ENCODE assay signal across 12 cellular contexts in genomic region chr21:45551816-45552695, GRCh38. TPM values are rescaled to one million over a fixed set of nuclear protein-coding genes. Genes with fewer than 3 reads are reported as not detected.
DNase-seq lines count a peak whose midpoint lies in the region; ATAC-seq, FAIRE-seq and TF ChIP-seq lines count a peak whose summit lies in the region.
"Had no signal": no experiment of that assay in that cellular context is flagged by ENCODE, and none has a peak within 500 bp of the region (broad histone marks: within the 10 kb centered on the region; RNA-seq: fewer than 3 reads in every experiment).

No MANE protein-coding gene starts in this region.

- peaks cover 57% of the 10 kb centered on the region for H3K4me1 ChIP-seq in HepG2 (ENCODE audit: insufficient read depth, low read length)

- H3K36me3 ChIP-seq in HepG2 (replicated peaks in 1 of 2; ENCODE audit: control insufficient read depth in 1 of 2, insufficient read depth in 2 of 2, low read length in 2 of 2) = no peaks in the 10 kb centered on the region

- peak overlapping the region; percentile 99 for H3K27ac Mint-ChIP-seq in T-helper 1 cell treated with Interleukin-12 subunit alpha and Interleukin-12 subunit beta and Interleukin-4 antibody, amounts not matched to agents 30 μg/mL and 1 μg/mL, for 36 hours
- peak overlapping the region; percentile 98 for H3K27ac Mint-ChIP-seq in activated CD4-positive, alpha-beta memory T cell treated with anti-CD3 and anti-CD28 coated beads for 36 hours

- H2AFZ ChIP-seq in HepG2 (ENCODE audit: low read length) = no peak overlapping the region

- peak overlapping the region; percentile 81 for H3K4me3 Mint-ChIP-seq in T-helper 1 cell treated with Interleukin-12 subunit alpha and Interleukin-12 subunit beta and Interleukin-4 antibody, amounts not matched to agents 30 μg/mL and 1 μg/mL, for 36 hours
- peak overlapping the region; percentile 60 for H3K4me3 Mint-ChIP-seq in activated CD4-positive, alpha-beta memory T cell treated with anti-CD3 and anti-CD28 coated beads for 36 hours

- H3K79me2 ChIP-seq in HepG2 (ENCODE audit: insufficient read depth, low read length) = no peaks in the 10 kb centered on the region

- no peaks in the 10 kb centered on the region for H4K20me1 ChIP-seq in HepG2 (ENCODE audit: insufficient read depth, low read length)

- TF ChIP-seq CTCF in HepG2 (CRISPR knock-in tag; IDR thresholded peaks at IDR 0.05) = 0 out of 2 replicates have a peak, but pooled peaks have one; percentile 15

- peaks cover 6 to 46% of the 10 kb centered on the region in 2 experiments for H3K27me3 ChIP-seq in HepG2 (ENCODE audit: control insufficient read depth in 1 of 2, insufficient read depth in 2 of 2, low read length in 2 of 2)

- peaks cover 44% of the 10 kb centered on the region for H3K4me1 Mint-ChIP-seq in T-helper 1 cell treated with Interleukin-12 subunit alpha and Interleukin-12 subunit beta and Interleukin-4 antibody, amounts not matched to agents 30 μg/mL and 1 μg/mL, for 36 hours (ENCODE audit: low read depth)
- H3K4me1 Mint-ChIP-seq in activated CD4-positive, alpha-beta memory T cell treated with anti-CD3 and anti-CD28 coated beads for 36 hours (ENCODE audit: low read depth) = peaks cover 36% of the 10 kb centered on the region

- H3K4me2 ChIP-seq in HepG2 (ENCODE audit: low read depth, low read length) = no peak overlapping the region

- POLR2A ChIA-PET in activated CD4-positive, alpha-beta memory T cell treated with anti-CD3 and anti-CD28 coated beads for 36 hours (lab: Charles Lee) = interaction anchor here (0.6 to 2.1 kb wide), 2 partner anchors 41 to 147 kb away, joined by 3 to 12 read pairs; no protein-coding TSS in a partner anchor
- POLR2A ChIA-PET in HepG2 (lab: Yijun Ruan, JAX) = no interaction called here

- H3K4me3 ChIP-seq in HepG2 (replicated peaks in 1 of 3; ENCODE audit: insufficient read depth in 1 of 3, low read depth in 2 of 3, low read length in 3 of 3) = peak overlapping the region in 1 of 3 experiments; percentile 39; a peak in 1 of 6 replicates

- TF ChIP-seq EP300 in HepG2 (IDR thresholded peaks at IDR 0.05; ENCODE audit: low read depth in 2 of 2, low read length in 2 of 2) = no peak
- TF ChIP-seq EP300 in HepG2 (CRISPR knock-in tag; IDR thresholded peaks at IDR 0.05; ENCODE audit: borderline replicate concordance) = no peak

- no peak overlapping the region for H3K9ac ChIP-seq in HepG2 (ENCODE audit: insufficient read depth, low read depth, low read length)

- no TSS peak for BruUV-seq in HepG2 (replicated peaks; lab: Mats Ljungman, UMichigan)

- no peaks in the 10 kb centered on the region for H3K9me3 ChIP-seq in HepG2 (ENCODE audit: low read length)

- H3K36me3 Mint-ChIP-seq in T-helper 1 cell treated with Interleukin-12 subunit alpha and Interleukin-12 subunit beta and Interleukin-4 antibody, amounts not matched to agents 30 μg/mL and 1 μg/mL, for 36 hours (ENCODE audit: low read depth) = no peaks in the 10 kb centered on the region
- H3K36me3 Mint-ChIP-seq in activated CD4-positive, alpha-beta memory T cell treated with anti-CD3 and anti-CD28 coated beads for 36 hours = no peaks in the 10 kb centered on the region

- in situ Hi-C loops in HepG2 (cut with HindIII; ENCODE audit: extremely low pct_ligation_motif_present, low pct_unique_long_range_greater_than_20kb) = no loop called here

- DNase-seq in T-helper 1 cell = no peak
- DNase-seq in activated CD4-positive, alpha-beta memory T cell treated with anti-CD3 and anti-CD28 coated beads for 36 hours = peak; percentile 32
- no peak for DNase-seq in HepG2 (ENCODE audit: low spot score)
- no peak for DNase-seq in stimulated activated naive CD8-positive, alpha-beta T cell treated with anti-CD3 and anti-CD28 coated beads, Interleukin-15, Interleukin-2, amounts not matched to agents 100 U/mL and 50 U/mL, for 24 hours
- no peak for DNase-seq in mucosa of gallbladder (ENCODE audit: low spot score)
- DNase-seq in hypothalamus (lab: John Stamatoyannopoulos, UW) = no peak
- DNase-seq: midbrain, NCI-H2107 had no signal

- TF ChIP-seq POLR2A in HepG2 (IDR thresholded peaks at IDR 0.05; ENCODE audit: insufficient read depth in 1 of 2, low read depth in 2 of 2, low read length in 2 of 2) = no peak

- no peak for FAIRE-seq in HepG2 (lab: Jason Lieb, UNC)
- FAIRE-seq: A204.1, colon had no signal

- intact Hi-C loops in activated CD4-positive, alpha-beta memory T cell treated with anti-CD3 and anti-CD28 coated beads for 36 hours (cut with micrococcal nuclease) = loop anchor here (1.0 to 5.0 kb wide), 8 partner anchors 9 to 625 kb away; partner anchors contain the start of gene PCBP3
- intact Hi-C loops in HepG2 (cut with micrococcal nuclease; ENCODE audit: unreplicated experiment) = no loop called here

- H3K27ac ChIP-seq in HepG2 (ENCODE audit: extremely low read length, insufficient read depth, low read length) = no peak overlapping the region

- H3K9me3 Mint-ChIP-seq in T-helper 1 cell treated with Interleukin-12 subunit alpha and Interleukin-12 subunit beta and Interleukin-4 antibody, amounts not matched to agents 30 μg/mL and 1 μg/mL, for 36 hours = no peaks in the 10 kb centered on the region
- H3K9me3 Mint-ChIP-seq in activated CD4-positive, alpha-beta memory T cell treated with anti-CD3 and anti-CD28 coated beads for 36 hours = no peaks in the 10 kb centered on the region

- TF ChIP-seq RAD21 in HepG2 (CRISPR knock-in tag; IDR thresholded peaks at IDR 0.05) = no peak

- no peak for ATAC-seq in HepG2
- peak; percentile 3 for ATAC-seq in stimulated activated naive CD8-positive, alpha-beta T cell treated with anti-CD3 and anti-CD28 coated beads, Interleukin-15, Interleukin-2, amounts not matched to agents 100 U/mL and 50 U/mL, for 24 hours
- no peak for ATAC-seq in HG02623 (IDR thresholded peaks at IDR 0.05; ENCODE audit: unreplicated experiment)

- H3K27me3 Mint-ChIP-seq in T-helper 1 cell treated with Interleukin-12 subunit alpha and Interleukin-12 subunit beta and Interleukin-4 antibody, amounts not matched to agents 30 μg/mL and 1 μg/mL, for 36 hours (ENCODE audit: low read depth) = no peaks in the 10 kb centered on the region
- H3K27me3 Mint-ChIP-seq in activated CD4-positive, alpha-beta memory T cell treated with anti-CD3 and anti-CD28 coated beads for 36 hours = peaks cover 4% of the 10 kb centered on the region

- 73% methylated on average over 24 of the region's 35 CpGs for WGBS in HepG2 (ENCODE audit: low lambda C conversion rate)

- CTCF ChIA-PET in activated CD4-positive, alpha-beta memory T cell treated with anti-CD3 and anti-CD28 coated beads for 36 hours (lab: Charles Lee) = interaction anchor here (0.8 to 1.8 kb wide), 2 partner anchors 38 to 40 kb away, joined by 3 to 6 read pairs; no protein-coding TSS in a partner anchor
- CTCF ChIA-PET in HepG2 (lab: Yijun Ruan, JAX; ENCODE audit: low intra/inter-chr PET ratio, low total read pairs) = no interaction called here

TF ChIP-seq in HepG2, 621 proteins besides CTCF, POLR2A, EP300 and RAD21 (continues in another document):
- TF ChIP-seq KLF11 (CRISPR knock-in tag; IDR thresholded peaks at IDR 0.05) (no peak), HNRNPL (IDR thresholded peaks at IDR 0.05; ENCODE audit: low read depth, low read length) (no peak), ZFP90 (CRISPR knock-in tag; IDR thresholded peaks at IDR 0.05; ENCODE audit: borderline replicate concordance) (no peak), RCOR2 (CRISPR knock-in tag; IDR thresholded peaks at IDR 0.05) (no peak), FOXJ3 (CRISPR knock-in tag; IDR thresholded peaks at IDR 0.05; ENCODE audit: borderline replicate concordance) (no peak), ZNF282 (IDR thresholded peaks at IDR 0.05; ENCODE audit: partially characterized antibody) (no peak)

RNA-seq across cellular contexts. Expression of gene SLC19A1, which starts 9.8 kb away (rescaled TPM):
- total RNA-seq in activated CD4-positive, alpha-beta memory T cell treated with anti-CD3 and anti-CD28 coated beads for 36 hours = 10 to 100 TPM; 29.2 to 30.3 TPM
- total RNA-seq in HepG2 (2016; rRNA removed; fragmentation: Illumina TruSeq; extraction: Trizol) = 12.6 and 21.8 TPM in 2 replicates
- 4.8 and 5.6 TPM in 2 replicates for total RNA-seq in HepG2 (2016; cell fraction: cytosol; rRNA removed; fragmentation: Illumina TruSeq; extraction: Trizol; ENCODE audit: low read depth)
- 11.0 and 23.6 TPM in 2 replicates for total RNA-seq in HepG2 (2016; cell fraction: insoluble cytoplasmic fraction; rRNA removed; fragmentation: Illumina TruSeq; extraction: Trizol)
- 10.8 TPM in 2 replicates for total RNA-seq in HepG2 (2016; cell fraction: membrane; rRNA removed; fragmentation: Illumina TruSeq; extraction: Trizol)
- total RNA-seq in HepG2 (2016; cell fraction: nucleus; rRNA removed; fragmentation: Illumina TruSeq; extraction: Trizol) = 21.2 and 27.4 TPM in 2 replicates
- 23.0 and 31.0 TPM in 2 replicates for polyA plus RNA-seq in HepG2 (2011; rRNA removed)
- polyA plus RNA-seq in HepG2 (2011; cell fraction: cytosol; rRNA removed) = 14.5 and 24.7 TPM in 2 replicates
- polyA plus RNA-seq in HepG2 (2011; cell fraction: nucleus; rRNA removed) = 49.0 and 62.1 TPM in 2 replicates
- 18.0 and 36.8 TPM in 2 replicates for polyA plus RNA-seq in HepG2 (2012)
- 3.7 and 4.0 TPM in 2 replicates for polyA plus RNA-seq in HepG2 (2016; cell fraction: cytosol; fragmentation: Illumina TruSeq; extraction: Trizol; ENCODE audit: low read depth)
- 11.1 and 13.0 TPM in 2 replicates for polyA plus RNA-seq in HepG2 (2016; cell fraction: insoluble cytoplasmic fraction; fragmentation: Illumina TruSeq; extraction: Trizol; ENCODE audit: low read depth)
- 6.4 and 7.2 TPM in 2 replicates for polyA plus RNA-seq in HepG2 (2016; cell fraction: membrane; fragmentation: Illumina TruSeq; extraction: Trizol; ENCODE audit: low read depth)
- 44.5 and 46.0 TPM in 2 replicates for polyA plus RNA-seq in HepG2 (2016; cell fraction: nucleus; fragmentation: Illumina TruSeq; extraction: Trizol; ENCODE audit: insufficient read depth, low read depth)
- 42.0 and 128 TPM in 2 replicates for polyA minus RNA-seq in HepG2 (2011; rRNA and poly(A)+ RNA removed; ENCODE audit: low replicate concordance)
- 32.2 and 34.4 TPM in 2 replicates for polyA minus RNA-seq in HepG2 (2011; cell fraction: cytosol; rRNA and poly(A)+ RNA removed)
- 12.2 and 14.7 TPM in 2 replicates for polyA minus RNA-seq in HepG2 (2011; cell fraction: nucleus; rRNA and poly(A)+ RNA removed)
- total RNA-seq in mucosa of gallbladder = 7.0 TPM
